In the genomic region with DNA sequence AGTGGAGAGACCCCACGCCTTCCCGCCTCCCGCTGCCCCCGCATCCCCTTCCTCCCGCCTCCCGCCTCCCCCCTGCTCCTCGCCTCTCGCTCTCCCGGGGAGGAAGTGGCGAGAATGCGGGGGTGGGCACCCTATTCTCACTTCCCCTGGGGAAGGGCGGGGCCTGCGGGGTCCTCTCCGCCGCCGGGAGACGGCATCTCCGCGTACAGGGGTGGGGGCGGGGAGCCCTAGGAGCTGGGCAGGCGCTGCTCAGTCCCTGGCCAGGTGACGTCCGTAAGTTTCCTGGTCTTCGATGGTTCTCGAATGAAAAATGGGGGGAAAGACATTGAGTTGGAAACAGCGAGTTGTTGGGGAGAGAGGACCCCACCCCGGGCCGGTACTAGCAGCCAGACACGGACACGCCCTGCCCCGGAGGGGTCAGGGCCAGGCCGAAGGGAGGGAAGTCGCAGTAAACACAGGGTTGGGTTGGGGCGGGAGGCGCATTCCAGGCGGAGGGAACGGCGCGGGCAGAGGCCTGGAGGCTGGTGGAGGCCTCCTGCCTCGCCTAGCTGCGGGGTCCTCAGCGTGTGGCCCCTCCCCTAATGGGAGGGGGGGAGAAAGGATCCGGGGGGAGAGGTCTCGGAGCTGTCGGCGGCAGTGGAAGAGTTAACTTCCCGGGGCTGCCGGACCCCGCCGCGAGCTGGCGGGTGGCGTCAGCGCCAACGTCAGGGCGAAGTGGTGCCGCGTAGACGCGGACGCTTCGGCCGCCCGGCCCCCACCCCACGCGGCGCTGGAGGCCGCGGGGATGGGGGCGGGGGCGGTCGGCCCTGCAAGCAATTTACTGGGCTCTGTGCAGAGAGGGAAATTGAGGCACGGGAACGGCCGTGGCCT, we compare ENCODE assay signal across 8 cellular contexts. TPM values are rescaled to one million over a fixed set of nuclear protein-coding genes. Genes with fewer than 3 reads are reported as not detected.
DNase-seq lines count a peak whose midpoint lies in the region; ATAC-seq, FAIRE-seq and TF ChIP-seq lines count a peak whose summit lies in the region.

No MANE protein-coding gene starts in this region.

- no peaks in the 10 kb centered on the region for H3K36me3 ChIP-seq in CD8-positive, alpha-beta memory T cell (ENCODE audit: insufficient read depth, low read length)
- H3K36me3 ChIP-seq in MM.1S (replicated peaks; ENCODE audit: insufficient read depth, low read length) (no peaks in the 10 kb centered on the region), kidney epithelial cell (ENCODE audit: control insufficient read depth, insufficient read depth, low read length) (no peaks in the 10 kb centered on the region)

- H3K4me3 ChIP-seq in CD8-positive, alpha-beta memory T cell (ENCODE audit: low read length), result peak overlapping the region; percentile 86
- H3K4me3 ChIP-seq in MM.1S (ENCODE audit: low read length) (peak overlapping the region; percentile 60), kidney epithelial cell (ENCODE audit: low read depth, low read length) (peak overlapping the region; percentile 65)

- peak; percentile 75 to 89 (median 81) for DNase-seq in CD8-positive, alpha-beta memory T cell
- DNase-seq in MM.1S (no peak), cerebellar cortex (ENCODE audit: low spot score) (peak; percentile 80), kidney epithelial cell (ENCODE audit: low read depth) (no peak), RCC 7860 (ENCODE audit: low spot score) (no peak)
- peak; percentile 62 for DNase-seq in activated CD4-positive, CD25-positive, alpha-beta regulatory T cell treated with anti-CD3 and anti-CD28 coated beads, Interleukin-2, amount 50 U/mL, for 16 hours (ENCODE audit: low read depth, low spot score)
- peak; percentile 56 to 58 for DNase-seq in stimulated activated CD4-positive, alpha-beta T cell treated with anti-CD3 and anti-CD28 coated beads, Interleukin-15, amount 100 ng/mL, for 1 hour (ENCODE audit: low read depth in 1 of 2, low spot score in 1 of 2)

- H3K79me2 ChIP-seq in MM.1S (ENCODE audit: low read length), result no peaks in the 10 kb centered on the region

- H4K20me1 ChIP-seq in MM.1S (ENCODE audit: insufficient read depth, low read length), result no peaks in the 10 kb centered on the region

- H3K9me3 ChIP-seq in CD8-positive, alpha-beta memory T cell (ENCODE audit: low read length), result no peaks in the 10 kb centered on the region
- H3K9me3 ChIP-seq in MM.1S (replicated peaks; ENCODE audit: insufficient read depth, low read length), result no peaks in the 10 kb centered on the region

- H3K9me3 Mint-ChIP-seq in CD8-positive, alpha-beta memory T cell, result peaks cover 0 to 1% (median 0%) of the 10 kb centered on the region in 5 donors

- TF ChIP-seq CTCF in MM.1S (IDR thresholded peaks at IDR 0.05; ENCODE audit: low read length) (no peak), kidney epithelial cell (IDR thresholded peaks at IDR 0.05; ENCODE audit: insufficient read depth, low read length, poor library complexity, severe bottlenecking) (no peak)

- peaks cover 0 to 3% of the 10 kb centered on the region in 2 donors for H3K27me3 Mint-ChIP-seq in CD8-positive, alpha-beta memory T cell

- no peaks in the 10 kb centered on the region for H3K27me3 ChIP-seq in CD8-positive, alpha-beta memory T cell (ENCODE audit: insufficient read depth, low read length, poor library complexity, severe bottlenecking)
- H3K27me3 ChIP-seq in MM.1S (replicated peaks; ENCODE audit: insufficient read depth, low read length) (peaks cover 61% of the 10 kb centered on the region), kidney epithelial cell (ENCODE audit: control insufficient read depth, insufficient read depth, low read length) (no peaks in the 10 kb centered on the region)

- peak overlapping the region; percentile 84 for H2AFZ ChIP-seq in MM.1S (ENCODE audit: low read length)

- H3K4me3 Mint-ChIP-seq in CD8-positive, alpha-beta memory T cell, result peak overlapping the region; percentile 80 to 95 (median 90)

- POLR2A ChIA-PET in CD8-positive, alpha-beta memory T cell (lab: Charles Lee), result interaction anchor here (0.9 to 5.0 kb wide), 8 partner anchors 7 to 125 kb away, joined by 3 to 192 read pairs (median 9); partner anchors contain the start of genes JUND and LSM4

- peak overlapping the region; percentile 97 for H3K4me2 ChIP-seq in MM.1S (ENCODE audit: low read depth, low read length)

- CTCF ChIA-PET in CD8-positive, alpha-beta memory T cell (lab: Charles Lee), result interaction anchor here (0.9 to 6.5 kb wide), 6 partner anchors 8 to 127 kb away, joined by 3 to 96 read pairs (median 4); partner anchors contain the start of genes JUND, LSM4 and SSBP4

- peaks cover 0 to 3% (median 0%) of the 10 kb centered on the region in 3 donors for H3K36me3 Mint-ChIP-seq in CD8-positive, alpha-beta memory T cell

- peak overlapping the region; percentile 96 to 99 (median 97) for H3K27ac Mint-ChIP-seq in CD8-positive, alpha-beta memory T cell

- peaks cover 41 to 62% (median 61%) of the 10 kb centered on the region in 3 donors for H3K4me1 Mint-ChIP-seq in CD8-positive, alpha-beta memory T cell

- no peaks in the 10 kb centered on the region for H3K9me2 ChIP-seq in MM.1S (replicated peaks; ENCODE audit: insufficient read depth, low read length)

- no peaks in the 10 kb centered on the region for H3F3A ChIP-seq in MM.1S (ENCODE audit: insufficient read depth, low read length)

- no peak for FAIRE-seq in RCC 7860 (lab: Jason Lieb, UNC)

- ATAC-seq in GM19452 (IDR thresholded peaks at IDR 0.05; ENCODE audit: unreplicated experiment), result peak; percentile 48

- peaks cover 52% of the 10 kb centered on the region for H3K4me1 ChIP-seq in CD8-positive, alpha-beta memory T cell (ENCODE audit: insufficient read depth, low read length)
- peaks cover 18% of the 10 kb centered on the region for H3K4me1 ChIP-seq in MM.1S (ENCODE audit: low read length)

- peak overlapping the region; percentile 57 for H3K9ac ChIP-seq in MM.1S (ENCODE audit: low read length)

- H3K27ac ChIP-seq in CD8-positive, alpha-beta memory T cell (ENCODE audit: low read depth, low read length), result peak overlapping the region; percentile 99
- H3K27ac ChIP-seq in MM.1S (ENCODE audit: low read length), result no peak overlapping the region

RNA-seq across cellular contexts. Expression of gene JUND, which starts 10.4 kb away (rescaled TPM):
- 100 to 1,000 TPM; 300 to 327 TPM for total RNA-seq in CD8-positive, alpha-beta memory T cell
- polyA plus RNA-seq in CD8-positive, alpha-beta memory T cell, result 174 TPM
- total RNA-seq in kidney epithelial cell, result 253 and 262 TPM in 2 replicates

RNA-seq across cellular contexts. Expression of gene IQCN, which starts 17.6 kb away (rescaled TPM):
- 1 to 10 TPM; 1.3 TPM for total RNA-seq in CD8-positive, alpha-beta memory T cell
- polyA plus RNA-seq in CD8-positive, alpha-beta memory T cell, result 0.31 TPM
- 0.13 and 0.21 TPM in 2 replicates for total RNA-seq in kidney epithelial cell

RNA-seq across cellular contexts. Expression of gene LSM4, which starts 31.1 kb away (rescaled TPM):
- 100 to 1,000 TPM; 351 to 373 TPM for total RNA-seq in CD8-positive, alpha-beta memory T cell
- 154 TPM for polyA plus RNA-seq in CD8-positive, alpha-beta memory T cell
- 333 and 367 TPM in 2 replicates for total RNA-seq in kidney epithelial cell

RNA-seq across cellular contexts. Expression of gene PGPEP1, which starts 48.6 kb away (rescaled TPM):
- total RNA-seq in CD8-positive, alpha-beta memory T cell, result 10 to 100 TPM; 27.3 to 27.7 TPM
- 12.2 TPM for polyA plus RNA-seq in CD8-positive, alpha-beta memory T cell
- total RNA-seq in kidney epithelial cell, result 28.8 and 34.4 TPM in 2 replicates

Comparison
In these comparisons a context has a peak if more than half of its experiments do, and no peak if none do; other contexts are left out.
1. DNase-seq: peak in CD8-positive, alpha-beta memory T cell (5 of 5), activated CD4-positive, CD25-positive, alpha-beta regulatory T cell treated with anti-CD3 and anti-CD28 coated beads, Interleukin-2, amount 50 U/mL, for 16 hours (single experiment), cerebellar cortex (single experiment) and stimulated activated CD4-positive, alpha-beta T cell treated with anti-CD3 and anti-CD28 coated beads, Interleukin-15, amount 100 ng/mL, for 1 hour (2 of 2); none in MM.1S (single experiment), kidney epithelial cell (single experiment) and RCC 7860 (single experiment).
2. Peak in every context shown above with its lines, with median percentiles within 50 percentile points of each other: H3K4me3 ChIP-seq.